In genomic region chr2:238040918-238041317, GRCh38 we compare ENCODE assay signal across 17 cellular contexts. TPM values are rescaled to one million over a fixed set of nuclear protein-coding genes. Genes with fewer than 3 reads are reported as not detected.
DNase-seq lines count a peak whose midpoint lies in the region; ATAC-seq, FAIRE-seq and TF ChIP-seq lines count a peak whose summit lies in the region.
"Had no signal": no experiment of that assay in that cellular context is flagged by ENCODE, and none has a peak within 500 bp of the region (broad histone marks: within the 10 kb centered on the region; RNA-seq: fewer than 3 reads in every experiment).

No MANE protein-coding gene starts in this region.

- DNase-seq in activated T-cell treated with anti-CD3 and anti-CD28 coated beads, Interleukin-2, amount 50 U/mL, for 72 hours, result no peak
- no peak for DNase-seq in activated T-cell treated with anti-CD3 and anti-CD28 coated beads, Interleukin-2, amount 50 U/mL, for 48 hours
- DNase-seq in T-helper 17 cell, result no peak
- DNase-seq in bronchial epithelial cell (ENCODE audit: low read depth), result no peak
- DNase-seq in nephron progenitor cell, result no peak
- DNase-seq in foreskin fibroblast, result no peak
- DNase-seq: Calu3, DMS79 treated with DMSO at 0.1 percent for 48 hours, GF-D8, H9 had no signal

- TF ChIP-seq CTCF in bronchial epithelial cell (IDR thresholded peaks at IDR 0.05; ENCODE audit: insufficient read depth, low read length, severe bottlenecking) (no peak), nephron progenitor cell (IDR thresholded peaks at IDR 0.05) (no peak), foreskin fibroblast (IDR thresholded peaks at IDR 0.05; ENCODE audit: low read depth, low read length) (no peak)

- peaks cover 25% of the 10 kb centered on the region for H3K36me3 ChIP-seq in bronchial epithelial cell (ENCODE audit: control insufficient read depth, insufficient read depth, low read length)

- ATAC-seq in activated T-cell treated with anti-CD3 and anti-CD28 coated beads, Interleukin-2, amount 50 U/mL, for 72 hours (replicated peaks in 1 of 2), result no peak
- no peak for ATAC-seq in T-helper 17 cell
- ATAC-seq in GM21825 (IDR thresholded peaks at IDR 0.05; ENCODE audit: unreplicated experiment), result no peak
- ATAC-seq: CD8-positive, alpha-beta T cell had no signal

- peaks cover 3 to 14% of the 10 kb centered on the region in 2 donors for H3K36me3 Mint-ChIP-seq in activated T-cell treated with anti-CD3 and anti-CD28 coated beads, Interleukin-2, amount 50 U/mL, for 72 hours (ENCODE audit: insufficient read depth in 2 of 2)
- H3K36me3 Mint-ChIP-seq in T-helper 17 cell (ENCODE audit: low read depth) (peaks cover 14% of the 10 kb centered on the region), nephron progenitor cell (ENCODE audit: low read depth) (peaks cover 27% of the 10 kb centered on the region)

- no peaks in the 10 kb centered on the region for H3K27me3 Mint-ChIP-seq in activated T-cell treated with anti-CD3 and anti-CD28 coated beads, Interleukin-2, amount 50 U/mL, for 72 hours (ENCODE audit: low read depth)
- no peaks in the 10 kb centered on the region for H3K27me3 Mint-ChIP-seq in T-helper 17 cell
- H3K27me3 Mint-ChIP-seq in nephron progenitor cell (ENCODE audit: low read depth, poor library complexity), result no peaks in the 10 kb centered on the region
- H3K27me3 Mint-ChIP-seq: B cell had no signal

- no peaks in the 10 kb centered on the region for H3K27me3 ChIP-seq in bronchial epithelial cell (ENCODE audit: control insufficient read depth, insufficient read depth, low read length)
- H3K27me3 ChIP-seq: BLaER1 treated with 17β-estradiol and CSF1 and Interleukin-3, amounts not matched to agents 10 nM and 100 nM had no signal

- H3K4me1 Mint-ChIP-seq in activated T-cell treated with anti-CD3 and anti-CD28 coated beads, Interleukin-2, amount 50 U/mL, for 72 hours (ENCODE audit: low read depth), result no peaks in the 10 kb centered on the region
- peaks cover 8% of the 10 kb centered on the region for H3K4me1 Mint-ChIP-seq in T-helper 17 cell
- no peaks in the 10 kb centered on the region for H3K4me1 Mint-ChIP-seq in nephron progenitor cell
- H3K4me1 Mint-ChIP-seq: B cell, H9 had no signal

- peak; percentile 47 for FAIRE-seq in bronchial epithelial cell (lab: Jason Lieb, UNC)
- FAIRE-seq: H1 had no signal

- peak overlapping the region; percentile 11 for H3K27ac Mint-ChIP-seq in activated T-cell treated with anti-CD3 and anti-CD28 coated beads, Interleukin-2, amount 50 U/mL, for 72 hours
- peak overlapping the region; percentile 56 for H3K27ac Mint-ChIP-seq in T-helper 17 cell
- peak overlapping the region; percentile 77 for H3K27ac Mint-ChIP-seq in nephron progenitor cell
- H3K27ac Mint-ChIP-seq: B cell; CD8-positive, alpha-beta T cell had no signal

- H3K9me3 ChIP-seq in T-helper 17 cell (ENCODE audit: control insufficient read depth, low read length, poor library complexity, severe bottlenecking), result no peaks in the 10 kb centered on the region
- H3K9me3 ChIP-seq: BLaER1 treated with 17β-estradiol and CSF1 and Interleukin-3, amounts not matched to agents 10 nM and 100 nM had no signal

- no peaks in the 10 kb centered on the region for H3K9me3 Mint-ChIP-seq in activated T-cell treated with anti-CD3 and anti-CD28 coated beads, Interleukin-2, amount 50 U/mL, for 72 hours
- no peaks in the 10 kb centered on the region for H3K9me3 Mint-ChIP-seq in nephron progenitor cell
- H3K9me3 Mint-ChIP-seq: CD8-positive, alpha-beta T cell; H9 had no signal

- H3K4me3 ChIP-seq in bronchial epithelial cell (ENCODE audit: low read depth, low read length) (no peak overlapping the region), foreskin fibroblast (ENCODE audit: low read depth in 1 of 2, low read length in 2 of 2) (no peak overlapping the region)
- H3K4me3 ChIP-seq: BLaER1 treated with 17β-estradiol and CSF1 and Interleukin-3, amounts not matched to agents 10 nM and 100 nM had no signal

- H3K4me3 Mint-ChIP-seq in activated T-cell treated with anti-CD3 and anti-CD28 coated beads, Interleukin-2, amount 50 U/mL, for 72 hours, result no peak overlapping the region
- H3K4me3 Mint-ChIP-seq in T-helper 17 cell, result no peak overlapping the region
- H3K4me3 Mint-ChIP-seq in nephron progenitor cell, result no peak overlapping the region
- H3K4me3 Mint-ChIP-seq: B cell; CD8-positive, alpha-beta T cell; H9 had no signal

RNA-seq across cellular contexts. Expression of gene SCLY, which starts 19.9 kb away (rescaled TPM):
- 10 to 100 TPM; 36.3 to 38.2 TPM for total RNA-seq in activated T-cell treated with anti-CD3 and anti-CD28 coated beads, Interleukin-2, amount 50 U/mL, for 72 hours
- total RNA-seq in T-helper 17 cell (10 to 100 TPM; 15.9 to 17.8 TPM), bronchial epithelial cell (9.1 and 12.6 TPM in 2 replicates)

RNA-seq across cellular contexts. Expression of gene ESPNL, which starts 59.2 kb away (rescaled TPM):
- total RNA-seq in activated T-cell treated with anti-CD3 and anti-CD28 coated beads, Interleukin-2, amount 50 U/mL, for 72 hours, result under 1 TPM; 0.07 to 0.19 TPM
- under 1 TPM in 1 of 2 donors, not detected in 1; 0.05 TPM for total RNA-seq in T-helper 17 cell
- total RNA-seq in bronchial epithelial cell, result under 0.01 TPM in 1 of 2 replicates, not detected in the other
- total RNA-seq: A172; CD8-positive, alpha-beta T cell; HT-29 had no signal

Comparison
In these comparisons a context has a peak if more than half of its experiments do, and no peak if none do; other contexts are left out.
1. H3K27ac Mint-ChIP-seq: peak in every context shown above with its lines; median percentile 77 in nephron progenitor cell; 56 in T-helper 17 cell; 11 in activated T-cell treated with anti-CD3 and anti-CD28 coated beads, Interleukin-2, amount 50 U/mL, for 72 hours.